Comparison of ENCODE assay signal across 1 cellular context in the genomic region with DNA sequence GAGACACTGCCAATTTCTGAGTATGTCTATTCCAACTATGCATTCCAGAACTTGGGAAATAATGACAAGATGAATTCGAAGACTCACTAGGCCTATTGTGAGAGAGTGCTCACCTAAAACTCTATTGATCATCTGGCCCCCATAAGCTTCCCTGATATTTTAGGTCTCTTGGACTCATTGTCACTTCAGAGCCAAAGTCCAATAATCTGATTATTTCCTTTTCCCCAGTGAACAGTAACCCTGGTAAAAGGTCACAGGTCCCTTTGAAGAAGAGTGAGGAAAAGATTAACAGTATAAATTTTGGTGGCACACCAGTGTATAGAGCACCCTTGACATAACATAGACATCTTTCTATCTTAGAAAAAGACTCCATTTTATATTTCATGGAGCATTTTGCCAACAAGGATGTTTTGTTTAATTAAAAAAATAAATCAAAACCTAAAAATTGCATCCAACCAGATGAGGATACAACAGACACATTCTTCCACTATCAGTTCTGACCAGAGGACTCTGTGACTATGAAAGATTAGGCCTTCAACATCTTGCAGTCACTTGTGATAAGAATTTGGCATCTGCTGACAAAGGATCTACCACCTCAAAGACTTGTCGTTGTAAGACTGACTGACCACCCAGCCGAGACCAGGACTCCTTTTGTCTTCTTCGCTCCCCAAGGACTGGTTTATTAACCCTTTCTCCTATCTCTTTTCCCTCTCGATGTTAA.
A peak's percentile ranks its signal among the peaks of the same experiment; 100 is the strongest.
TF ChIP-seq lines count a peak whose summit lies in the region.

No MANE protein-coding gene starts in this region.

TF ChIP-seq in K562, 482 proteins besides CTCF, POLR2A, EP300 and RAD21 (continued from another document and continues in another):
- TF ChIP-seq DMBX1 (CRISPR knock-in tag; IDR thresholded peaks at IDR 0.05; ENCODE audit: borderline replicate concordance) (peak; percentile 79; the same call in 1 of the 2 replicates), HSF4 (CRISPR knock-in tag; IDR thresholded peaks at IDR 0.05; ENCODE audit: borderline replicate concordance) (no peak), ZNF584 (CRISPR knock-in tag; IDR thresholded peaks at IDR 0.05; ENCODE audit: low read depth) (no peak), ZNF311 (CRISPR knock-in tag; IDR thresholded peaks at IDR 0.05) (peak; percentile 49; the same call in 1 of the 2 replicates), GABPB2 (CRISPR knock-in tag; conservative IDR thresholded peaks at IDR 0.05) (no peak), ZC3H11A (IDR thresholded peaks at IDR 0.05; ENCODE audit: low read depth, low read length) (no peak), MEF2A (IDR thresholded peaks at IDR 0.05; ENCODE audit: control insufficient read depth, low read depth, low read length) (no peak), ARID2 (IDR thresholded peaks at IDR 0.05) (no peak), HOXB6 (CRISPR knock-in tag; IDR thresholded peaks at IDR 0.05; ENCODE audit: borderline replicate concordance) (no peak), NFATC3 (IDR thresholded peaks at IDR 0.05) (no peak), XRCC5 (IDR thresholded peaks at IDR 0.05; ENCODE audit: low read depth, low read length) (no peak), MAZ (CRISPR knock-in tag; conservative IDR thresholded peaks at IDR 0.05 in 1 of 2, IDR thresholded peaks at IDR 0.05 in 1 of 2) (no peak), RFX5 (IDR thresholded peaks at IDR 0.05; ENCODE audit: low read depth, low read length) (no peak), HDAC6 (IDR thresholded peaks at IDR 0.05; ENCODE audit: low read depth, low read length) (no peak), MBD2 (IDR thresholded peaks at IDR 0.05; ENCODE audit: borderline replicate concordance, low read depth) (no peak), DACH1 (IDR thresholded peaks at IDR 0.05; ENCODE audit: partially characterized antibody) (no peak), HDAC1 (IDR thresholded peaks at IDR 0.05) (peak in 1 of 2 experiments; percentile 80; a peak in 2 of 4 replicates), CCNT2 (IDR thresholded peaks at IDR 0.05; ENCODE audit: borderline replicate concordance, extremely low read depth, insufficient read length, low read depth, low read length) (peak; percentile 72), LARP7 (IDR thresholded peaks at IDR 0.05) (no peak), RBM14 (IDR thresholded peaks at IDR 0.05; ENCODE audit: borderline replicate concordance, insufficient read depth, low read depth, low read length) (no peak), THRAP3 (IDR thresholded peaks at IDR 0.05; ENCODE audit: borderline replicate concordance) (no peak), CSDE1 (IDR thresholded peaks at IDR 0.05) (no peak), KAT8 (IDR thresholded peaks at IDR 0.05; ENCODE audit: low read depth) (no peak), CREBBP (IDR thresholded peaks at IDR 0.05; ENCODE audit: low read depth, low read length) (no peak), CHD2 (IDR thresholded peaks at IDR 0.05; ENCODE audit: low read depth, low read length) (no peak), CBFB (CRISPR knock-in tag; IDR thresholded peaks at IDR 0.05) (no peak), ZNF175 (CRISPR knock-in tag; IDR thresholded peaks at IDR 0.05; ENCODE audit: low read depth) (no peak), CEBPB (tag; IDR thresholded peaks at IDR 0.05) (no peak), ZKSCAN3 (CRISPR knock-in tag; IDR thresholded peaks at IDR 0.05) (no peak), FOXK2 (conservative IDR thresholded peaks at IDR 0.05 in 1 of 2, IDR thresholded peaks at IDR 0.05 in 1 of 2; ENCODE audit: low read depth in 2 of 2) (no peak), ZNF764 (CRISPR knock-in tag; IDR thresholded peaks at IDR 0.05; ENCODE audit: low read depth) (no peak), PTRF (tag; IDR thresholded peaks at IDR 0.05) (no peak), SMAD3 (CRISPR knock-in tag; conservative IDR thresholded peaks at IDR 0.05) (peak; percentile 80; the same call in 1 of the 2 replicates), CEBPG (CRISPR knock-in tag; IDR thresholded peaks at IDR 0.05) (no peak), CEBPG (tag; conservative IDR thresholded peaks at IDR 0.05 in 1 of 2, IDR thresholded peaks at IDR 0.05 in 1 of 2) (no peak), KDM5B (IDR thresholded peaks at IDR 0.05; ENCODE audit: insufficient replicate concordance, low read depth, low read length) (no peak), ZNF589 (CRISPR knock-in tag; IDR thresholded peaks at IDR 0.05; ENCODE audit: low read depth) (peak; percentile 73; the same call in 1 of the 2 replicates)
- TF ChIP-seq, protein P1, sequence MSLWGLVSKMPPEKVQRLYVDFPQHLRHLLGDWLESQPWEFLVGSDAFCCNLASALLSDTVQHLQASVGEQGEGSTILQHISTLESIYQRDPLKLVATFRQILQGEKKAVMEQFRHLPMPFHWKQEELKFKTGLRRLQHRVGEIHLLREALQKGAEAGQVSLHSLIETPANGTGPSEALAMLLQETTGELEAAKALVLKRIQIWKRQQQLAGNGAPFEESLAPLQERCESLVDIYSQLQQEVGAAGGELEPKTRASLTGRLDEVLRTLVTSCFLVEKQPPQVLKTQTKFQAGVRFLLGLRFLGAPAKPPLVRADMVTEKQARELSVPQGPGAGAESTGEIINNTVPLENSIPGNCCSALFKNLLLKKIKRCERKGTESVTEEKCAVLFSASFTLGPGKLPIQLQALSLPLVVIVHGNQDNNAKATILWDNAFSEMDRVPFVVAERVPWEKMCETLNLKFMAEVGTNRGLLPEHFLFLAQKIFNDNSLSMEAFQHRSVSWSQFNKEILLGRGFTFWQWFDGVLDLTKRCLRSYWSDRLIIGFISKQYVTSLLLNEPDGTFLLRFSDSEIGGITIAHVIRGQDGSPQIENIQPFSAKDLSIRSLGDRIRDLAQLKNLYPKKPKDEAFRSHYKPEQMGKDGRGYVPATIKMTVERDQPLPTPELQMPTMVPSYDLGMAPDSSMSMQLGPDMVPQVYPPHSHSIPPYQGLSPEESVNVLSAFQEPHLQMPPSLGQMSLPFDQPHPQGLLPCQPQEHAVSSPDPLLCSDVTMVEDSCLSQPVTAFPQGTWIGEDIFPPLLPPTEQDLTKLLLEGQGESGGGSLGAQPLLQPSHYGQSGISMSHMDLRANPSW (CRISPR knock-in tag; IDR thresholded peaks at IDR 0.05): no peak
- TF ChIP-seq, protein P2, sequence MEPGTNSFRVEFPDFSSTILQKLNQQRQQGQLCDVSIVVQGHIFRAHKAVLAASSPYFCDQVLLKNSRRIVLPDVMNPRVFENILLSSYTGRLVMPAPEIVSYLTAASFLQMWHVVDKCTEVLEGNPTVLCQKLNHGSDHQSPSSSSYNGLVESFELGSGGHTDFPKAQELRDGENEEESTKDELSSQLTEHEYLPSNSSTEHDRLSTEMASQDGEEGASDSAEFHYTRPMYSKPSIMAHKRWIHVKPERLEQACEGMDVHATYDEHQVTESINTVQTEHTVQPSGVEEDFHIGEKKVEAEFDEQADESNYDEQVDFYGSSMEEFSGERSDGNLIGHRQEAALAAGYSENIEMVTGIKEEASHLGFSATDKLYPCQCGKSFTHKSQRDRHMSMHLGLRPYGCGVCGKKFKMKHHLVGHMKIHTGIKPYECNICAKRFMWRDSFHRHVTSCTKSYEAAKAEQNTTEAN (CRISPR knock-in tag; IDR thresholded peaks at IDR 0.05): no peak
- TF ChIP-seq, protein P3, sequence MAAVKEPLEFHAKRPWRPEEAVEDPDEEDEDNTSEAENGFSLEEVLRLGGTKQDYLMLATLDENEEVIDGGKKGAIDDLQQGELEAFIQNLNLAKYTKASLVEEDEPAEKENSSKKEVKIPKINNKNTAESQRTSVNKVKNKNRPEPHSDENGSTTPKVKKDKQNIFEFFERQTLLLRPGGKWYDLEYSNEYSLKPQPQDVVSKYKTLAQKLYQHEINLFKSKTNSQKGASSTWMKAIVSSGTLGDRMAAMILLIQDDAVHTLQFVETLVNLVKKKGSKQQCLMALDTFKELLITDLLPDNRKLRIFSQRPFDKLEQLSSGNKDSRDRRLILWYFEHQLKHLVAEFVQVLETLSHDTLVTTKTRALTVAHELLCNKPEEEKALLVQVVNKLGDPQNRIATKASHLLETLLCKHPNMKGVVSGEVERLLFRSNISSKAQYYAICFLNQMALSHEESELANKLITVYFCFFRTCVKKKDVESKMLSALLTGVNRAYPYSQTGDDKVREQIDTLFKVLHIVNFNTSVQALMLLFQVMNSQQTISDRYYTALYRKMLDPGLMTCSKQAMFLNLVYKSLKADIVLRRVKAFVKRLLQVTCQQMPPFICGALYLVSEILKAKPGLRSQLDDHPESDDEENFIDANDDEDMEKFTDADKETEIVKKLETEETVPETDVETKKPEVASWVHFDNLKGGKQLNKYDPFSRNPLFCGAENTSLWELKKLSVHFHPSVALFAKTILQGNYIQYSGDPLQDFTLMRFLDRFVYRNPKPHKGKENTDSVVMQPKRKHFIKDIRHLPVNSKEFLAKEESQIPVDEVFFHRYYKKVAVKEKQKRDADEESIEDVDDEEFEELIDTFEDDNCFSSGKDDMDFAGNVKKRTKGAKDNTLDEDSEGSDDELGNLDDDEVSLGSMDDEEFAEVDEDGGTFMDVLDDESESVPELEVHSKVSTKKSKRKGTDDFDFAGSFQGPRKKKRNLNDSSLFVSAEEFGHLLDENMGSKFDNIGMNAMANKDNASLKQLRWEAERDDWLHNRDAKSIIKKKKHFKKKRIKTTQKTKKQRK (IDR thresholded peaks at IDR 0.05; ENCODE audit: borderline replicate concordance, low read depth, low read length): no peak
- TF ChIP-seq, protein P4, sequence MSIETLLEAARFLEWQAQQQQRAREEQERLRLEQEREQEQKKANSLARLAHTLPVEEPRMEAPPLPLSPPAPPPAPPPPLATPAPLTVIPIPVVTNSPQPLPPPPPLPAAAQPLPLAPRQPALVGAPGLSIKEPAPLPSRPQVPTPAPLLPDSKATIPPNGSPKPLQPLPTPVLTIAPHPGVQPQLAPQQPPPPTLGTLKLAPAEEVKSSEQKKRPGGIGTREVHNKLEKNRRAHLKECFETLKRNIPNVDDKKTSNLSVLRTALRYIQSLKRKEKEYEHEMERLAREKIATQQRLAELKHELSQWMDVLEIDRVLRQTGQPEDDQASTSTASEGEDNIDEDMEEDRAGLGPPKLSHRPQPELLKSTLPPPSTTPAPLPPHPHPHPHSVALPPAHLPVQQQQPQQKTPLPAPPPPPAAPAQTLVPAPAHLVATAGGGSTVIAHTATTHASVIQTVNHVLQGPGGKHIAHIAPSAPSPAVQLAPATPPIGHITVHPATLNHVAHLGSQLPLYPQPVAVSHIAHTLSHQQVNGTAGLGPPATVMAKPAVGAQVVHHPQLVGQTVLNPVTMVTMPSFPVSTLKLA (conservative IDR thresholded peaks at IDR 0.05): peak in 1 of 2 experiments; percentile 30; a peak in 1 of 4 replicates
- TF ChIP-seq, protein P5, sequence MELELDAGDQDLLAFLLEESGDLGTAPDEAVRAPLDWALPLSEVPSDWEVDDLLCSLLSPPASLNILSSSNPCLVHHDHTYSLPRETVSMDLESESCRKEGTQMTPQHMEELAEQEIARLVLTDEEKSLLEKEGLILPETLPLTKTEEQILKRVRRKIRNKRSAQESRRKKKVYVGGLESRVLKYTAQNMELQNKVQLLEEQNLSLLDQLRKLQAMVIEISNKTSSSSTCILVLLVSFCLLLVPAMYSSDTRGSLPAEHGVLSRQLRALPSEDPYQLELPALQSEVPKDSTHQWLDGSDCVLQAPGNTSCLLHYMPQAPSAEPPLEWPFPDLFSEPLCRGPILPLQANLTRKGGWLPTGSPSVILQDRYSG (tag; conservative IDR thresholded peaks at IDR 0.05; ENCODE audit: low read depth): no peak
- TF ChIP-seq, protein P6, sequence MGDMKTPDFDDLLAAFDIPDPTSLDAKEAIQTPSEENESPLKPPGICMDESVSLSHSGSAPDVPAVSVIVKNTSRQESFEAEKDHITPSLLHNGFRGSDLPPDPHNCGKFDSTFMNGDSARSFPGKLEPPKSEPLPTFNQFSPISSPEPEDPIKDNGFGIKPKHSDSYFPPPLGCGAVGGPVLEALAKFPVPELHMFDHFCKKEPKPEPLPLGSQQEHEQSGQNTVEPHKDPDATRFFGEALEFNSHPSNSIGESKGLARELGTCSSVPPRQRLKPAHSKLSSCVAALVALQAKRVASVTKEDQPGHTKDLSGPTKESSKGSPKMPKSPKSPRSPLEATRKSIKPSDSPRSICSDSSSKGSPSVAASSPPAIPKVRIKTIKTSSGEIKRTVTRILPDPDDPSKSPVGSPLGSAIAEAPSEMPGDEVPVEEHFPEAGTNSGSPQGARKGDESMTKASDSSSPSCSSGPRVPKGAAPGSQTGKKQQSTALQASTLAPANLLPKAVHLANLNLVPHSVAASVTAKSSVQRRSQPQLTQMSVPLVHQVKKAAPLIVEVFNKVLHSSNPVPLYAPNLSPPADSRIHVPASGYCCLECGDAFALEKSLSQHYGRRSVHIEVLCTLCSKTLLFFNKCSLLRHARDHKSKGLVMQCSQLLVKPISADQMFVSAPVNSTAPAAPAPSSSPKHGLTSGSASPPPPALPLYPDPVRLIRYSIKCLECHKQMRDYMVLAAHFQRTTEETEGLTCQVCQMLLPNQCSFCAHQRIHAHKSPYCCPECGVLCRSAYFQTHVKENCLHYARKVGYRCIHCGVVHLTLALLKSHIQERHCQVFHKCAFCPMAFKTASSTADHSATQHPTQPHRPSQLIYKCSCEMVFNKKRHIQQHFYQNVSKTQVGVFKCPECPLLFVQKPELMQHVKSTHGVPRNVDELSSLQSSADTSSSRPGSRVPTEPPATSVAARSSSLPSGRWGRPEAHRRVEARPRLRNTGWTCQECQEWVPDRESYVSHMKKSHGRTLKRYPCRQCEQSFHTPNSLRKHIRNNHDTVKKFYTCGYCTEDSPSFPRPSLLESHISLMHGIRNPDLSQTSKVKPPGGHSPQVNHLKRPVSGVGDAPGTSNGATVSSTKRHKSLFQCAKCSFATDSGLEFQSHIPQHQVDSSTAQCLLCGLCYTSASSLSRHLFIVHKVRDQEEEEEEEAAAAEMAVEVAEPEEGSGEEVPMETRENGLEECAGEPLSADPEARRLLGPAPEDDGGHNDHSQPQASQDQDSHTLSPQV (IDR thresholded peaks at IDR 0.05): no peak
- TF ChIP-seq, protein P7, sequence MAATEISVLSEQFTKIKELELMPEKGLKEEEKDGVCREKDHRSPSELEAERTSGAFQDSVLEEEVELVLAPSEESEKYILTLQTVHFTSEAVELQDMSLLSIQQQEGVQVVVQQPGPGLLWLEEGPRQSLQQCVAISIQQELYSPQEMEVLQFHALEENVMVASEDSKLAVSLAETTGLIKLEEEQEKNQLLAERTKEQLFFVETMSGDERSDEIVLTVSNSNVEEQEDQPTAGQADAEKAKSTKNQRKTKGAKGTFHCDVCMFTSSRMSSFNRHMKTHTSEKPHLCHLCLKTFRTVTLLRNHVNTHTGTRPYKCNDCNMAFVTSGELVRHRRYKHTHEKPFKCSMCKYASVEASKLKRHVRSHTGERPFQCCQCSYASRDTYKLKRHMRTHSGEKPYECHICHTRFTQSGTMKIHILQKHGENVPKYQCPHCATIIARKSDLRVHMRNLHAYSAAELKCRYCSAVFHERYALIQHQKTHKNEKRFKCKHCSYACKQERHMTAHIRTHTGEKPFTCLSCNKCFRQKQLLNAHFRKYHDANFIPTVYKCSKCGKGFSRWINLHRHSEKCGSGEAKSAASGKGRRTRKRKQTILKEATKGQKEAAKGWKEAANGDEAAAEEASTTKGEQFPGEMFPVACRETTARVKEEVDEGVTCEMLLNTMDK (IDR thresholded peaks at IDR 0.05; ENCODE audit: borderline replicate concordance, insufficient read depth, low read depth, low read length, poor library complexity, severe bottlenecking): no peak
- TF ChIP-seq, protein P8, sequence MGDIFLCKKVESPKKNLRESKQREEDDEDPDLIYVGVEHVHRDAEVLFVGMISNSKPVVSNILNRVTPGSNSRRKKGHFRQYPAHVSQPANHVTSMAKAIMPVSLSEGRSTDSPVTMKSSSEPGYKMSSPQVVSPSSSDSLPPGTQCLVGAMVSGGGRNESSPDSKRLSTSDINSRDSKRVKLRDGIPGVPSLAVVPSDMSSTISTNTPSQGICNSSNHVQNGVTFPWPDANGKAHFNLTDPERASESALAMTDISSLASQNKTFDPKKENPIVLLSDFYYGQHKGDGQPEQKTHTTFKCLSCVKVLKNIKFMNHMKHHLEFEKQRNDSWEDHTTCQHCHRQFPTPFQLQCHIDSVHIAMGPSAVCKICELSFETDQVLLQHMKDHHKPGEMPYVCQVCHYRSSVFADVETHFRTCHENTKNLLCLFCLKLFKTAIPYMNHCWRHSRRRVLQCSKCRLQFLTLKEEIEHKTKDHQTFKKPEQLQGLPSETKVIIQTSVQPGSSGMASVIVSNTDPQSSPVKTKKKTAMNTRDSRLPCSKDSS (IDR thresholded peaks at IDR 0.05; ENCODE audit: low read depth, partially characterized antibody): no peak
